ENCODE assay signal across 26 cellular contexts in the genomic region with DNA sequence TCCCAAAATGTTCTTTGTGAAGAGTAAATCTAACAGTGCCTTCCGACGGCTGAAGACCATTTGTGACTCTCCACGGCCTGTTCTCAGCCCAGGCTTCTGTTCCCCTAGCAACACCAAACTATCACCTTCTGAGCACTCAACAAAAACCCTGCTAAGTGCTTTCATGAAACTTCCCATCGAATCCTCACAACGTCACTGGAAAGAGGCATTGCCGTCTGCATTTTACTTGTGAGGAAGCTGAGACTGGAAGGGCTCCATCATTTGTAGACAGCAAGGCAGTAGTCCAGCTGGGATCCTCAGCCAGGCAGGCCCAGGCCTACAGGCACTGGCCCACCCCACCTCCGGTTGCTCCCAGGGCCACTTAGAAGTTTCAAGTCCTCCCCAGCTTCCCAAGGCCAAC.
"Had no signal": no experiment of that assay in that cellular context is flagged by ENCODE, and none has a peak within 500 bp of the region (broad histone marks: within the 10 kb centered on the region; RNA-seq: fewer than 3 reads in every experiment).

No MANE protein-coding gene starts in this region.

- ATAC-seq: activated CD4-positive, CD25-positive, alpha-beta regulatory T cell treated with anti-CD3 and anti-CD28 coated beads, Interleukin-2, amount 50 U/mL, for 24 hours; effector memory CD8-positive, alpha-beta T cell; left ventricle myocardium superior; stimulated activated memory B cell treated with anti-CD40 and anti-IgM and Interleukin-4, amounts not matched to agents 10 μg/mL and 1 μg/mL and 100 μg/mL, for 72 hours had no signal

- DNase-seq: activated CD4-positive, alpha-beta memory T cell treated with anti-CD3 and anti-CD28 coated beads for 36 hours; activated CD4-positive, alpha-beta T cell treated with anti-CD3 and anti-CD28 coated beads, Interleukin-2, amount 10 ng/mL, durations not matched to agents 24 days and 14 days; activated CD8-positive, alpha-beta memory T cell treated with anti-CD3 and anti-CD28 coated beads, Interleukin-2, amount 50 U/mL, for 4 hours; activated gamma-delta T cell treated with Interleukin-2 at 50 U/mL for 16 hours; activated naive CD4-positive, alpha-beta T cell treated with anti-CD3 and anti-CD28 coated beads, Interleukin-2, amount 50 U/mL, for 16 hours; activated T-cell treated with anti-CD3 and anti-CD28 coated beads, Interleukin-2, amount 50 U/mL, for 1 hour; amniotic stem cell; colonic mucosa; effector memory CD8-positive, alpha-beta T cell; erythroblast; gastrocnemius medialis; glutamatergic neuron; left ventricle myocardium superior; stimulated activated CD4-positive, alpha-beta T cell treated with anti-CD3 and anti-CD28 coated beads, Interleukin-1b, Interleukin-23, amount 100 ng/mL, for 48 hours; stimulated activated CD4-positive, alpha-beta T cell treated with anti-CD3 and anti-CD28 coated beads, Interleukin-4, amount 100 ng/mL, for 4 hours; stimulated activated CD8-positive, alpha-beta memory T cell treated with anti-CD3 and anti-CD28 coated beads, Interleukin-4, amount 100 ng/mL, for 48 hours; stimulated activated naive CD8-positive, alpha-beta T cell treated with anti-CD3 and anti-CD28 coated beads, Interleukin-15, amount 100 ng/mL, for 72 hours; T-helper 1 cell; thyroid gland had no signal

- H3K27me3 ChIP-seq: colonic mucosa, right atrium auricular region, thyroid gland, upper lobe of left lung had no signal

- H3K4me3 ChIP-seq: breast epithelium, colonic mucosa, right atrium auricular region, smooth muscle cell, thyroid gland, upper lobe of left lung had no signal

- H3K27ac ChIP-seq: breast epithelium, colonic mucosa, parathyroid adenoma, right atrium auricular region, thyroid gland, upper lobe of left lung had no signal
